Comparison of ENCODE assay signal across 1 cellular context in the genomic region with DNA sequence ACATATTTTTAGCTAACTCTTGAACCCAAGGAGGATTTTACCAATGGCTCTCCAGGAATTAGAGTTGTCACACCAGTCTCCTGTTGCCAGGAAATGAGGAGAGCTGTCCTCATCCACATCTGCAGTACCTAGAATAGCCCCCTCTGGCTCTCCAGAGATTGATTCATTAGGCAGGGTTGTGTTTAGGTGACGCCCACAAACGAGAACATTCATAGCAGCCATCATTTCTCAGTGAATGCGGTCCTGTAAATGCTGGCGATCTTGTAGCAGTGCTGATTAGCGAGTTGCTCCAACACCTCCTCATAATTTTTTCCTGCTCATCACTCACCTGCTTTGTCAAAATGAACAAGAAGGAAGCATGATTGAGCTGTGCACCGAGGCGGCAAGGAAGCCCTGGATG.
TF ChIP-seq lines count a peak whose summit lies in the region.

No MANE protein-coding gene starts in this region.

TF ChIP-seq in IMR-90, 13 proteins besides CTCF, POLR2A, EP300 and RAD21:
- no peak for TF ChIP-seq NFE2L2 (IDR thresholded peaks at IDR 0.05; ENCODE audit: low read depth, low read length)
- no peak for TF ChIP-seq BHLHE40 (IDR thresholded peaks at IDR 0.05; ENCODE audit: low read depth, low read length)
- TF ChIP-seq RFX5 (IDR thresholded peaks at IDR 0.05; ENCODE audit: low read depth, low read length), result no peak
- TF ChIP-seq CEBPB (IDR thresholded peaks at IDR 0.05; ENCODE audit: low read depth, low read length), result no peak
- TF ChIP-seq MAFK (IDR thresholded peaks at IDR 0.05; ENCODE audit: low read depth, low read length), result no peak
- no peak for TF ChIP-seq CHD1 (IDR thresholded peaks at IDR 0.05; ENCODE audit: low read depth, low read length)
- TF ChIP-seq SMC3 (IDR thresholded peaks at IDR 0.05; ENCODE audit: low read depth, low read length), result no peak
- no peak for TF ChIP-seq ELK1 (IDR thresholded peaks at IDR 0.05; ENCODE audit: borderline replicate concordance, low read depth, low read length)
- no peak for TF ChIP-seq RCOR1 (IDR thresholded peaks at IDR 0.05; ENCODE audit: insufficient replicate concordance, low read length)
- no peak for TF ChIP-seq MAZ (IDR thresholded peaks at IDR 0.05; ENCODE audit: borderline replicate concordance, low read depth, low read length)
- TF ChIP-seq FOS (IDR thresholded peaks at IDR 0.05; ENCODE audit: low read depth, low read length), result no peak
- TF ChIP-seq, protein P1, sequence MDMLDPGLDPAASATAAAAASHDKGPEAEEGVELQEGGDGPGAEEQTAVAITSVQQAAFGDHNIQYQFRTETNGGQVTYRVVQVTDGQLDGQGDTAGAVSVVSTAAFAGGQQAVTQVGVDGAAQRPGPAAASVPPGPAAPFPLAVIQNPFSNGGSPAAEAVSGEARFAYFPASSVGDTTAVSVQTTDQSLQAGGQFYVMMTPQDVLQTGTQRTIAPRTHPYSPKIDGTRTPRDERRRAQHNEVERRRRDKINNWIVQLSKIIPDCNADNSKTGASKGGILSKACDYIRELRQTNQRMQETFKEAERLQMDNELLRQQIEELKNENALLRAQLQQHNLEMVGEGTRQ (IDR thresholded peaks at IDR 0.05; ENCODE audit: low read depth, low read length), result no peak
- TF ChIP-seq MXI1 (IDR thresholded peaks at IDR 0.05; ENCODE audit: borderline replicate concordance, low read depth, low read length), result no peak
